22 cellular contexts compared by ENCODE assay signal in genomic region chr17:44359458-44360143, GRCh38. TPM values are rescaled to one million over a fixed set of nuclear protein-coding genes. Genes with fewer than 3 reads are reported as not detected.
"Had no signal": no experiment of that assay in that cellular context is flagged by ENCODE, and none has a peak within 500 bp of the region (broad histone marks: within the 10 kb centered on the region; RNA-seq: fewer than 3 reads in every experiment).

No MANE protein-coding gene starts in this region.

- ATAC-seq: activated CD4-positive, CD25-positive, alpha-beta regulatory T cell treated with anti-CD3 and anti-CD28 coated beads, Interleukin-2, amount 50 U/mL, for 24 hours; effector memory CD8-positive, alpha-beta T cell; left lobe of liver; stimulated activated naive B cell treated with anti-CD40 and anti-IgM and Interleukin-4, amounts not matched to agents 10 μg/mL and 1 μg/mL and 100 μg/mL, for 72 hours; upper lobe of right lung had no signal

- H3K9me3 Mint-ChIP-seq: activated naive CD4-positive, alpha-beta T cell treated with anti-CD3 and anti-CD28 coated beads, Interleukin-2, amount 50 U/mL, for 24 hours; effector memory CD8-positive, alpha-beta T cell; stimulated activated naive B cell treated with anti-CD40 and anti-IgM and Interleukin-4, amounts not matched to agents 10 μg/mL and 1 μg/mL and 100 μg/mL, for 72 hours; T-helper 1 cell treated with Interleukin-12 subunit alpha and Interleukin-12 subunit beta and Interleukin-4 antibody, amounts not matched to agents 30 μg/mL and 1 μg/mL, for 36 hours had no signal

- H3K4me3 Mint-ChIP-seq: activated naive CD4-positive, alpha-beta T cell treated with anti-CD3 and anti-CD28 coated beads, Interleukin-2, amount 50 U/mL, for 24 hours; effector memory CD8-positive, alpha-beta T cell; stimulated activated naive B cell treated with anti-CD40 and anti-IgM and Interleukin-4, amounts not matched to agents 10 μg/mL and 1 μg/mL and 100 μg/mL, for 72 hours; T-helper 1 cell treated with Interleukin-12 subunit alpha and Interleukin-12 subunit beta and Interleukin-4 antibody, amounts not matched to agents 30 μg/mL and 1 μg/mL, for 36 hours had no signal

- DNase-seq: activated CD4-positive, alpha-beta T cell treated with anti-CD3 and anti-CD28 coated beads, Interleukin-2, amount 50 U/mL, for 1 hour; activated CD8-positive, alpha-beta memory T cell treated with anti-CD3 and anti-CD28 coated beads for 24 hours; activated CD8-positive, alpha-beta memory T cell treated with anti-CD3 and anti-CD28 coated beads, Interleukin-2, amount 50 U/mL, for 48 hours; activated effector memory CD4-positive, alpha-beta T cell treated with Interleukin-2 at 50 U/mL for 16 hours; activated T-cell treated with anti-CD3 and anti-CD28 coated beads, Interleukin-2, amount 50 U/mL, for 48 hours; effector memory CD8-positive, alpha-beta T cell; foreskin fibroblast; hippocampal formation; midbrain; spleen; stimulated activated CD4-positive, alpha-beta T cell treated with anti-CD3 and anti-CD28 coated beads, Interleukin-4, amount 100 ng/mL, for 4 hours; stimulated activated naive B cell treated with anti-CD40 and anti-IgM and Interleukin-4, amounts not matched to agents 10 μg/mL and 1 μg/mL and 100 μg/mL, for 72 hours; upper lobe of right lung had no signal

- H3K27me3 ChIP-seq: upper lobe of right lung had no signal

- H3K27ac Mint-ChIP-seq: activated naive CD4-positive, alpha-beta T cell treated with anti-CD3 and anti-CD28 coated beads, Interleukin-2, amount 50 U/mL, for 24 hours; T-helper 1 cell treated with Interleukin-12 subunit alpha and Interleukin-12 subunit beta and Interleukin-4 antibody, amounts not matched to agents 30 μg/mL and 1 μg/mL, for 36 hours had no signal

- H3K36me3 ChIP-seq: spleen, thoracic aorta, upper lobe of right lung had no signal

- H3K36me3 Mint-ChIP-seq: activated naive CD4-positive, alpha-beta T cell treated with anti-CD3 and anti-CD28 coated beads, Interleukin-2, amount 50 U/mL, for 24 hours; stimulated activated naive B cell treated with anti-CD40 and anti-IgM and Interleukin-4, amounts not matched to agents 10 μg/mL and 1 μg/mL and 100 μg/mL, for 72 hours had no signal

- H3K4me3 ChIP-seq: spleen, thoracic aorta, upper lobe of right lung had no signal

- H3K27ac ChIP-seq: epithelial cell of prostate, spleen, thoracic aorta, upper lobe of right lung had no signal

- H3K9me3 ChIP-seq: spleen, thoracic aorta, upper lobe of right lung had no signal

RNA-seq across cellular contexts. Expression of gene ITGA2B, which starts 29.8 kb away (rescaled TPM):
- total RNA-seq: bronchial epithelial cell had no signal
- polyA plus RNA-seq: keratinocyte had no signal

RNA-seq across cellular contexts. Expression of gene RUNDC3A, which starts 51.2 kb away (rescaled TPM):
- total RNA-seq: left lobe of liver, lung microvascular endothelial cell had no signal
